36 cellular contexts compared by ENCODE assay signal in genomic region chr7:156109076-156109475, GRCh38.
"Had no signal": no experiment of that assay in that cellular context is flagged by ENCODE, and none has a peak within 500 bp of the region (broad histone marks: within the 10 kb centered on the region; RNA-seq: fewer than 3 reads in every experiment).

No MANE protein-coding gene starts in this region.

- H3K27ac Mint-ChIP-seq: activated naive CD4-positive, alpha-beta T cell treated with anti-CD3 and anti-CD28 coated beads for 36 hours; activated naive CD4-positive, alpha-beta T cell treated with anti-CD3 and anti-CD28 coated beads, Interleukin-2, amount 10 ng/mL, durations not matched to agents 7 days and 5 days; activated naive CD4-positive, alpha-beta T cell treated with anti-CD3 and anti-CD28 coated beads, Interleukin-2, amount 50 U/mL, for 24 hours; activated naive CD4-positive, alpha-beta T cell treated with anti-CD3 and anti-CD28 coated beads, Interleukin-2, amount 50 U/mL, for 72 hours; activated naive CD8-positive, alpha-beta T cell; activated naive CD8-positive, alpha-beta T cell treated with anti-CD3 and anti-CD28 coated beads for 36 hours; activated naive CD8-positive, alpha-beta T cell treated with anti-CD3 and anti-CD28 coated beads, Interleukin-2, amount 10 ng/mL, durations not matched to agents 7 days and 5 days; activated naive CD8-positive, alpha-beta T cell treated with anti-CD3 and anti-CD28 coated beads, Interleukin-2, amount 50 U/mL, for 24 hours; activated T-cell treated with anti-CD3 and anti-CD28 coated beads, Interleukin-2, amount 50 U/mL, for 24 hours; activated T-cell treated with anti-CD3 and anti-CD28 coated beads, Interleukin-2, amount 50 U/mL, for 72 hours; activated T-helper 1 cell treated with anti-CD3 and anti-CD28 coated beads, Interleukin-12 subunit alpha, Interleukin-12 subunit beta, Interleukin-2, Interleukin-4 antibody, amounts not matched to agents 30 ng/mL and 10 ng/mL and 1 ng/mL, durations not matched to agents 14 hours and 24 hours and 36 hours; activated T-helper 17 cell treated with anti-CD3 and anti-CD28 coated beads, Interleukin-2, amount 50 U/mL, for 72 hours; activated T-helper 2 cell treated with anti-CD3 and anti-CD28 coated beads, Interferon-gamma antibody, Interleukin-2, Interleukin-4, amounts not matched to agents 10 μg/mL and 5 μg/mL and 100 μg/mL, durations not matched to agents 14 hours and 24 hours and 36 hours; brain had no signal

- H3K9me3 Mint-ChIP-seq: activated naive CD4-positive, alpha-beta T cell treated with anti-CD3 and anti-CD28 coated beads for 36 hours; activated naive CD4-positive, alpha-beta T cell treated with anti-CD3 and anti-CD28 coated beads, Interleukin-2, amount 10 ng/mL, durations not matched to agents 7 days and 5 days; activated naive CD4-positive, alpha-beta T cell treated with anti-CD3 and anti-CD28 coated beads, Interleukin-2, amount 50 U/mL, for 24 hours; activated naive CD4-positive, alpha-beta T cell treated with anti-CD3 and anti-CD28 coated beads, Interleukin-2, amount 50 U/mL, for 72 hours; activated naive CD8-positive, alpha-beta T cell treated with anti-CD3 and anti-CD28 coated beads for 36 hours; activated naive CD8-positive, alpha-beta T cell treated with anti-CD3 and anti-CD28 coated beads, Interleukin-2, amount 10 ng/mL, durations not matched to agents 7 days and 5 days; activated naive CD8-positive, alpha-beta T cell treated with anti-CD3 and anti-CD28 coated beads, Interleukin-2, amount 50 U/mL, for 24 hours; activated T-cell treated with anti-CD3 and anti-CD28 coated beads, Interleukin-2, amount 50 U/mL, for 24 hours; activated T-cell treated with anti-CD3 and anti-CD28 coated beads, Interleukin-2, amount 50 U/mL, for 4 hours; activated T-helper 1 cell treated with anti-CD3 and anti-CD28 coated beads, Interleukin-12 subunit alpha, Interleukin-12 subunit beta, Interleukin-2, Interleukin-4 antibody, amounts not matched to agents 30 ng/mL and 10 ng/mL and 1 ng/mL, durations not matched to agents 14 hours and 24 hours and 36 hours; activated T-helper 17 cell treated with anti-CD3 and anti-CD28 coated beads, Interleukin-2, amount 50 U/mL, for 72 hours; activated T-helper 2 cell treated with anti-CD3 and anti-CD28 coated beads, Interferon-gamma antibody, Interleukin-2, Interleukin-4, amounts not matched to agents 10 μg/mL and 5 μg/mL and 100 μg/mL, durations not matched to agents 14 hours and 24 hours and 36 hours; central memory CD8-positive, alpha-beta T cell had no signal

- H3K27me3 Mint-ChIP-seq: activated naive CD8-positive, alpha-beta T cell; activated naive CD8-positive, alpha-beta T cell treated with anti-CD3 and anti-CD28 coated beads for 36 hours; activated naive CD8-positive, alpha-beta T cell treated with anti-CD3 and anti-CD28 coated beads, Interleukin-2, amount 50 U/mL, for 24 hours; activated T-cell treated with anti-CD3 and anti-CD28 coated beads, Interleukin-2, amount 50 U/mL, for 24 hours had no signal

- H3K4me3 Mint-ChIP-seq: activated naive CD4-positive, alpha-beta T cell treated with anti-CD3 and anti-CD28 coated beads for 36 hours; activated naive CD4-positive, alpha-beta T cell treated with anti-CD3 and anti-CD28 coated beads, Interleukin-2, amount 10 ng/mL, durations not matched to agents 7 days and 5 days; activated naive CD4-positive, alpha-beta T cell treated with anti-CD3 and anti-CD28 coated beads, Interleukin-2, amount 50 U/mL, for 24 hours; activated naive CD8-positive, alpha-beta T cell; activated naive CD8-positive, alpha-beta T cell treated with anti-CD3 and anti-CD28 coated beads for 36 hours; activated naive CD8-positive, alpha-beta T cell treated with anti-CD3 and anti-CD28 coated beads, Interleukin-2, amount 10 ng/mL, durations not matched to agents 7 days and 5 days; activated naive CD8-positive, alpha-beta T cell treated with anti-CD3 and anti-CD28 coated beads, Interleukin-2, amount 50 U/mL, for 24 hours; activated T-cell treated with anti-CD3 and anti-CD28 coated beads, Interleukin-2, amount 50 U/mL, for 24 hours; activated T-cell treated with anti-CD3 and anti-CD28 coated beads, Interleukin-2, amount 50 U/mL, for 4 hours; activated T-cell treated with anti-CD3 and anti-CD28 coated beads, Interleukin-2, amount 50 U/mL, for 72 hours; activated T-helper 1 cell treated with anti-CD3 and anti-CD28 coated beads, Interleukin-12 subunit alpha, Interleukin-12 subunit beta, Interleukin-2, Interleukin-4 antibody, amounts not matched to agents 30 ng/mL and 10 ng/mL and 1 ng/mL, durations not matched to agents 14 hours and 24 hours and 36 hours; activated T-helper 17 cell treated with anti-CD3 and anti-CD28 coated beads, Interleukin-2, amount 50 U/mL, for 72 hours; brain; central memory CD8-positive, alpha-beta T cell had no signal

- H3K36me3 Mint-ChIP-seq: activated naive CD4-positive, alpha-beta T cell treated with anti-CD3 and anti-CD28 coated beads, Interleukin-2, amount 10 ng/mL, durations not matched to agents 7 days and 5 days; activated naive CD4-positive, alpha-beta T cell treated with anti-CD3 and anti-CD28 coated beads, Interleukin-2, amount 50 U/mL, for 24 hours; activated naive CD4-positive, alpha-beta T cell treated with anti-CD3 and anti-CD28 coated beads, Interleukin-2, amount 50 U/mL, for 72 hours; activated naive CD8-positive, alpha-beta T cell; activated naive CD8-positive, alpha-beta T cell treated with anti-CD3 and anti-CD28 coated beads for 36 hours; activated naive CD8-positive, alpha-beta T cell treated with anti-CD3 and anti-CD28 coated beads, Interleukin-2, amount 10 ng/mL, durations not matched to agents 7 days and 5 days; brain had no signal

- ATAC-seq: activated naive CD4-positive, alpha-beta T cell treated with anti-CD3 and anti-CD28 coated beads, Interleukin-2, amount 50 U/mL, for 72 hours; activated naive CD8-positive, alpha-beta T cell treated with anti-CD3 and anti-CD28 coated beads, Interleukin-2, amount 50 U/mL, for 24 hours; activated T-cell treated with anti-CD3 and anti-CD28 coated beads, Interleukin-2, amount 50 U/mL, for 4 hours; activated T-cell treated with anti-CD3 and anti-CD28 coated beads, Interleukin-2, amount 50 U/mL, for 72 hours; activated T-helper 17 cell treated with anti-CD3 and anti-CD28 coated beads, Interleukin-2, amount 50 U/mL, for 72 hours; body of pancreas had no signal

- DNase-seq: activated effector memory CD4-positive, alpha-beta T cell treated with anti-CD3 and anti-CD28 coated beads, Interleukin-2, amount 50 U/mL, for 16 hours; activated effector memory CD4-positive, alpha-beta T cell treated with Interleukin-2 at 50 U/mL for 16 hours; activated gamma-delta T cell; activated gamma-delta T cell treated with Interleukin-2 at 50 U/mL for 16 hours; activated naive CD4-positive, alpha-beta T cell; activated naive CD4-positive, alpha-beta T cell treated with anti-CD3 and anti-CD28 coated beads for 36 hours; activated naive CD4-positive, alpha-beta T cell treated with anti-CD3 and anti-CD28 coated beads, Interleukin-2, amount 10 ng/mL, durations not matched to agents 7 days and 5 days; activated naive CD4-positive, alpha-beta T cell treated with anti-CD3 and anti-CD28 coated beads, Interleukin-2, amount 50 U/mL, for 16 hours; activated naive CD4-positive, alpha-beta T cell treated with Interleukin-2 at 50 U/mL for 16 hours; activated naive CD8-positive, alpha-beta T cell treated with anti-CD3 and anti-CD28 coated beads for 36 hours; activated naive CD8-positive, alpha-beta T cell treated with anti-CD3 and anti-CD28 coated beads, Interleukin-2, amount 10 ng/mL, durations not matched to agents 7 days and 5 days; activated naive CD8-positive, alpha-beta T cell treated with anti-CD3 and anti-CD28 coated beads, Interleukin-2, amount 50 U/mL, for 24 hours; activated T-cell treated with anti-CD3 and anti-CD28 coated beads for 4 hours; activated T-cell treated with anti-CD3 and anti-CD28 coated beads, Interleukin-2, amount 50 U/mL, for 1 hour; activated T-cell treated with anti-CD3 and anti-CD28 coated beads, Interleukin-2, amount 50 U/mL, for 24 hours; activated T-cell treated with anti-CD3 and anti-CD28 coated beads, Interleukin-2, amount 50 U/mL, for 4 hours; activated T-cell treated with anti-CD3 and anti-CD28 coated beads, Interleukin-2, amount 50 U/mL, for 48 hours; activated T-cell treated with anti-CD3 and anti-CD28 coated beads, Interleukin-2, amount 50 U/mL, for 72 hours; adrenal gland; amniotic stem cell; amygdala; anterior cingulate cortex; aorta; body of pancreas; brain microvascular endothelial cell; caudate nucleus; central memory CD4-positive, alpha-beta T cell; cerebellar nuclear complex had no signal

- H3K4me1 Mint-ChIP-seq: activated naive CD4-positive, alpha-beta T cell treated with anti-CD3 and anti-CD28 coated beads, Interleukin-2, amount 10 ng/mL, durations not matched to agents 7 days and 5 days; activated naive CD4-positive, alpha-beta T cell treated with anti-CD3 and anti-CD28 coated beads, Interleukin-2, amount 50 U/mL, for 24 hours; activated naive CD8-positive, alpha-beta T cell treated with anti-CD3 and anti-CD28 coated beads, Interleukin-2, amount 10 ng/mL, durations not matched to agents 7 days and 5 days; activated naive CD8-positive, alpha-beta T cell treated with anti-CD3 and anti-CD28 coated beads, Interleukin-2, amount 50 U/mL, for 24 hours; activated T-helper 17 cell treated with anti-CD3 and anti-CD28 coated beads, Interleukin-2, amount 50 U/mL, for 72 hours; central memory CD8-positive, alpha-beta T cell had no signal
